In the genomic region with DNA sequence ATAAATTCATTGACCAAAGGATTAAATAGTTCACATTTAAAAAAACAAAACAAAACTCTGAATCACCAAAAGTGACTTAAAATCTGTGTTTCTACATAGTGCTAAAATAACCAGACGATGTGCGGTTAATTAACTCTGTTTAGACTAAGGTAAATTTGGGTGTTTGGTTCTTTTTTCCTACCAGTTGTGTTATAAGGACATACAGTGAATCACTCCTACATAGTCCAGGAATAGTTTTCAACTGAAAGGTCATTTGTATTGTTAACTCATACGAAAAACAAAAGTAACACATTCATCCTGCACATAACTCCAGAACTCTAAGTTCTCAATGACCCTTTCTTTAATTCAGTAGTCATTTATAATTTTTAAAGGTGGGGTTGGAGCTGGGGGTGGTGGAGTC, we compare ENCODE assay signal across 1 cellular context.
TF ChIP-seq lines count a peak whose summit lies in the region.

No MANE protein-coding gene starts in this region.

TF ChIP-seq in HepG2, 621 proteins besides CTCF, POLR2A, EP300 and RAD21 (continued from another document):
- TF ChIP-seq, protein P1, sequence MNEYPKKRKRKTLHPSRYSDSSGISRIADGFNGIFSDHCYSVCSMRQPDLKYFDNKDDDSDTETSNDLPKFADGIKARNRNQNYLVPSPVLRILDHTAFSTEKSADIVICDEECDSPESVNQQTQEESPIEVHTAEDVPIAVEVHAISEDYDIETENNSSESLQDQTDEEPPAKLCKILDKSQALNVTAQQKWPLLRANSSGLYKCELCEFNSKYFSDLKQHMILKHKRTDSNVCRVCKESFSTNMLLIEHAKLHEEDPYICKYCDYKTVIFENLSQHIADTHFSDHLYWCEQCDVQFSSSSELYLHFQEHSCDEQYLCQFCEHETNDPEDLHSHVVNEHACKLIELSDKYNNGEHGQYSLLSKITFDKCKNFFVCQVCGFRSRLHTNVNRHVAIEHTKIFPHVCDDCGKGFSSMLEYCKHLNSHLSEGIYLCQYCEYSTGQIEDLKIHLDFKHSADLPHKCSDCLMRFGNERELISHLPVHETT (CRISPR knock-in tag; conservative IDR thresholded peaks at IDR 0.05) = no peak
- TF ChIP-seq, protein P2, sequence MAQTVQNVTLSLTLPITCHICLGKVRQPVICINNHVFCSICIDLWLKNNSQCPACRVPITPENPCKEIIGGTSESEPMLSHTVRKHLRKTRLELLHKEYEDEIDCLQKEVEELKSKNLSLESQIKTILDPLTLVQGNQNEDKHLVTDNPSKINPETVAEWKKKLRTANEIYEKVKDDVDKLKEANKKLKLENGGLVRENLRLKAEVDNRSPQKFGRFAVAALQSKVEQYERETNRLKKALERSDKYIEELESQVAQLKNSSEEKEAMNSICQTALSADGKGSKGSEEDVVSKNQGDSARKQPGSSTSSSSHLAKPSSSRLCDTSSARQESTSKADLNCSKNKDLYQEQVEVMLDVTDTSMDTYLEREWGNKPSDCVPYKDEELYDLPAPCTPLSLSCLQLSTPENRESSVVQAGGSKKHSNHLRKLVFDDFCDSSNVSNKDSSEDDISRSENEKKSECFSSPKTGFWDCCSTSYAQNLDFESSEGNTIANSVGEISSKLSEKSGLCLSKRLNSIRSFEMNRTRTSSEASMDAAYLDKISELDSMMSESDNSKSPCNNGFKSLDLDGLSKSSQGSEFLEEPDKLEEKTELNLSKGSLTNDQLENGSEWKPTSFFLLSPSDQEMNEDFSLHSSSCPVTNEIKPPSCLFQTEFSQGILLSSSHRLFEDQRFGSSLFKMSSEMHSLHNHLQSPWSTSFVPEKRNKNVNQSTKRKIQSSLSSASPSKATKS (CRISPR knock-in tag; IDR thresholded peaks at IDR 0.05) = no peak
- no peak for TF ChIP-seq RBAK (CRISPR knock-in tag; IDR thresholded peaks at IDR 0.05)
- TF ChIP-seq ZFYVE20 (CRISPR knock-in tag; IDR thresholded peaks at IDR 0.05; ENCODE audit: borderline replicate concordance, low read depth) = no peak
- TF ChIP-seq, protein P3, sequence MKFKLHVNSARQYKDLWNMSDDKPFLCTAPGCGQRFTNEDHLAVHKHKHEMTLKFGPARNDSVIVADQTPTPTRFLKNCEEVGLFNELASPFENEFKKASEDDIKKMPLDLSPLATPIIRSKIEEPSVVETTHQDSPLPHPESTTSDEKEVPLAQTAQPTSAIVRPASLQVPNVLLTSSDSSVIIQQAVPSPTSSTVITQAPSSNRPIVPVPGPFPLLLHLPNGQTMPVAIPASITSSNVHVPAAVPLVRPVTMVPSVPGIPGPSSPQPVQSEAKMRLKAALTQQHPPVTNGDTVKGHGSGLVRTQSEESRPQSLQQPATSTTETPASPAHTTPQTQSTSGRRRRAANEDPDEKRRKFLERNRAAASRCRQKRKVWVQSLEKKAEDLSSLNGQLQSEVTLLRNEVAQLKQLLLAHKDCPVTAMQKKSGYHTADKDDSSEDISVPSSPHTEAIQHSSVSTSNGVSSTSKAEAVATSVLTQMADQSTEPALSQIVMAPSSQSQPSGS (CRISPR knock-in tag; IDR thresholded peaks at IDR 0.05) = no peak
- TF ChIP-seq MTA3 (CRISPR knock-in tag; IDR thresholded peaks at IDR 0.05) = no peak
- TF ChIP-seq SIX4 (CRISPR knock-in tag; IDR thresholded peaks at IDR 0.05) = no peak
- TF ChIP-seq RFXAP (CRISPR knock-in tag; IDR thresholded peaks at IDR 0.05; ENCODE audit: borderline replicate concordance) = no peak
